17 cellular contexts compared by ENCODE assay signal in genomic region chr12:27616356-27617150, GRCh38.
DNase-seq lines count a peak whose midpoint lies in the region; FAIRE-seq and TF ChIP-seq lines count a peak whose summit lies in the region.
"Had no signal": no experiment of that assay in that cellular context is flagged by ENCODE, and none has a peak within 500 bp of the region (broad histone marks: within the 10 kb centered on the region; RNA-seq: fewer than 3 reads in every experiment).

No MANE protein-coding gene starts in this region.

- peaks cover 4% of the 10 kb centered on the region for H3K36me3 ChIP-seq in bronchial epithelial cell (ENCODE audit: control insufficient read depth, insufficient read depth, low read length)
- H3K36me3 ChIP-seq: esophagus muscularis mucosa, tibial artery had no signal

- H3K4me3 ChIP-seq in bronchial epithelial cell (ENCODE audit: low read depth, low read length), result no peak overlapping the region
- H3K4me3 ChIP-seq: esophagus muscularis mucosa, tibial artery had no signal

- POLR2A ChIA-PET in GM10248 (lab: Yijun Ruan, JAX), result no interaction called here

- H3K27ac Mint-ChIP-seq in nephron, result peak overlapping the region in 2 of 3 experiments; percentile 4 to 76
- H3K27ac Mint-ChIP-seq: memory B cell had no signal

- TF ChIP-seq CTCF in bronchial epithelial cell (IDR thresholded peaks at IDR 0.05; ENCODE audit: insufficient read depth, low read length, severe bottlenecking), result no peak
- TF ChIP-seq CTCF in nephron (IDR thresholded peaks at IDR 0.05; ENCODE audit: unreplicated experiment in 3 of 3), result no peak
- TF ChIP-seq CTCF in GM10248 (IDR thresholded peaks at IDR 0.05; ENCODE audit: control extremely low read depth, extremely low read depth, low read depth, missing control alignments), result no peak

- FAIRE-seq in bronchial epithelial cell (lab: Jason Lieb, UNC), result no peak

- peaks cover 11% of the 10 kb centered on the region for H3K36me3 Mint-ChIP-seq in nephron (ENCODE audit: low read depth)
- H3K36me3 Mint-ChIP-seq: memory B cell had no signal

- in situ Hi-C loops in ACHN (cut with HindIII; ENCODE audit: low pct_ligation_motif_present, low pct_unique_long_range_greater_than_20kb, low sequenced_read_pairs), result no loop called here

- no peaks in the 10 kb centered on the region for H3K9me3 Mint-ChIP-seq in nephron
- H3K9me3 Mint-ChIP-seq: central memory CD8-positive, alpha-beta T cell; memory B cell had no signal

- H3K27me3 ChIP-seq in bronchial epithelial cell (ENCODE audit: control insufficient read depth, insufficient read depth, low read length), result no peaks in the 10 kb centered on the region
- H3K27me3 ChIP-seq: esophagus muscularis mucosa, tibial artery had no signal

- no peaks in the 10 kb centered on the region for H3K27me3 Mint-ChIP-seq in nephron (ENCODE audit: low read depth)

- H3K4me3 Mint-ChIP-seq in nephron, result no peak overlapping the region
- H3K4me3 Mint-ChIP-seq: central memory CD8-positive, alpha-beta T cell; memory B cell had no signal

- DNase-seq in ACHN (peak; percentile 59), LoVo (ENCODE audit: low spot score) (peak; percentile 51), bronchial epithelial cell (ENCODE audit: low read depth) (peak; percentile 41), AG08396 (ENCODE audit: low spot score) (no peak), hepatic stellate cell (ENCODE audit: low spot score) (no peak), GM10248 (ENCODE audit: extremely low spot score) (no peak), kidney glomerular epithelial cell (lab: John Stamatoyannopoulos, UW) (no peak)
- DNase-seq: activated CD8-positive, alpha-beta memory T cell treated with anti-CD3 and anti-CD28 coated beads for 24 hours; activated naive CD4-positive, alpha-beta T cell treated with Interleukin-2 at 50 U/mL for 16 hours; DMS79; NCI-H1436 treated with DMSO at 0.1 percent for 48 hours; NCI-H748 treated with DMSO at 0.1 percent for 48 hours; tibial artery had no signal

- H3K4me1 Mint-ChIP-seq in nephron, result peaks cover 59% of the 10 kb centered on the region
- H3K4me1 Mint-ChIP-seq: central memory CD8-positive, alpha-beta T cell; memory B cell had no signal

- CTCF ChIA-PET in GM10248 (lab: Yijun Ruan, JAX), result no interaction called here

Comparison
In these comparisons a context has a peak if more than half of its experiments do, and no peak if none do; other contexts are left out.
1. DNase-seq: peak in ACHN (single experiment), LoVo (single experiment) and bronchial epithelial cell (single experiment); none in AG08396 (single experiment), hepatic stellate cell (single experiment), GM10248 (single experiment) and kidney glomerular epithelial cell (single experiment).